16 cellular contexts compared by ENCODE assay signal in genomic region chr2:222884114-222884764, GRCh38. TPM values are rescaled to one million over a fixed set of nuclear protein-coding genes. Genes with fewer than 3 reads are reported as not detected.
DNase-seq lines count a peak whose midpoint lies in the region; ATAC-seq and TF ChIP-seq lines count a peak whose summit lies in the region.
"Had no signal": no experiment of that assay in that cellular context is flagged by ENCODE, and none has a peak within 500 bp of the region (broad histone marks: within the 10 kb centered on the region; RNA-seq: fewer than 3 reads in every experiment).

No MANE protein-coding gene starts in this region.

- H3K27ac ChIP-seq in A673 (ENCODE audit: low read depth, low read length, poor library complexity, severe bottlenecking) (peak overlapping the region; percentile 15), RWPE2 (ENCODE audit: poor library complexity, severe bottlenecking) (peak overlapping the region; percentile 48), osteoblast (ENCODE audit: low read depth, low read length) (peak overlapping the region; percentile 56), SJCRH30 (no peak overlapping the region)
- H3K27ac ChIP-seq: HL-60, vagina had no signal

- no peaks in the 10 kb centered on the region for H3K9me3 ChIP-seq in A673 (ENCODE audit: low read depth, low read length, poor library complexity, severe bottlenecking)
- H3K9me3 ChIP-seq in RWPE2 (ENCODE audit: severe bottlenecking): no peaks in the 10 kb centered on the region
- no peaks in the 10 kb centered on the region for H3K9me3 ChIP-seq in osteoblast (ENCODE audit: low read depth, low read length)
- H3K9me3 ChIP-seq in SJCRH30 (replicated peaks): no peaks in the 10 kb centered on the region
- H3K9me3 ChIP-seq: vagina had no signal

- H4K20me1 ChIP-seq in osteoblast (ENCODE audit: insufficient read depth, low read length): peaks cover 21% of the 10 kb centered on the region

- BruUV-seq in A673 (replicated peaks; lab: Mats Ljungman, UMichigan): no TSS peak

- H3K79me2 ChIP-seq in osteoblast (ENCODE audit: insufficient read depth, low read length): peaks cover 94% of the 10 kb centered on the region

- no peaks in the 10 kb centered on the region for H3K27me3 ChIP-seq in A673 (replicated peaks; ENCODE audit: insufficient read depth, low read depth, low read length, poor library complexity)
- H3K27me3 ChIP-seq in RWPE2 (ENCODE audit: insufficient read depth, poor library complexity, severe bottlenecking): no peaks in the 10 kb centered on the region
- no peaks in the 10 kb centered on the region for H3K27me3 ChIP-seq in osteoblast (ENCODE audit: insufficient read depth, low read length)
- H3K27me3 ChIP-seq in SJCRH30: no peaks in the 10 kb centered on the region
- H3K27me3 ChIP-seq: vagina had no signal

- no peak for TF ChIP-seq CTCF in A673 (conservative IDR thresholded peaks at IDR 0.05; ENCODE audit: low read depth, low read length)
- no peak for TF ChIP-seq CTCF in RWPE2 (IDR thresholded peaks at IDR 0.05; ENCODE audit: poor library complexity, severe bottlenecking)
- no peak for TF ChIP-seq CTCF in osteoblast (IDR thresholded peaks at IDR 0.05; ENCODE audit: extremely low read depth, low read depth, low read length)

- CTCF ChIA-PET in A673 (lab: Charles Lee): no interaction called here

- DNase-seq in A673 (ENCODE audit: low spot score) (no peak), RWPE2 (ENCODE audit: low spot score) (no peak), Right ventricle myocardium superior (no peak), osteoblast (ENCODE audit: insufficient read length, low spot score, missing footprints) (no peak), Ammon's horn (ENCODE audit: low spot score) (no peak), SJCRH30 (no peak)
- no peak for DNase-seq in stimulated activated naive CD8-positive, alpha-beta T cell treated with anti-CD3 and anti-CD28 coated beads, Interleukin-15, Interleukin-2, amounts not matched to agents 100 U/mL and 50 U/mL, for 24 hours
- no peak for DNase-seq in stimulated activated CD4-positive, alpha-beta T cell treated with anti-CD3 and anti-CD28 coated beads, Interleukin-12 subunit alpha, Interleukin-12 subunit beta, amount 100 ng/mL, for 4 hours
- DNase-seq: activated CD4-positive, alpha-beta T cell treated with anti-CD3 and anti-CD28 coated beads, Interleukin-2, amount 50 U/mL, for 48 hours; activated effector memory CD4-positive, alpha-beta T cell treated with Interleukin-2 at 50 U/mL for 16 hours; central memory CD4-positive, alpha-beta T cell; naive thymus-derived CD4-positive, alpha-beta T cell; NCI-H226; T-helper 2 cell had no signal

- no peak overlapping the region for H2AFZ ChIP-seq in osteoblast (ENCODE audit: low read length)

- H3K4me1 ChIP-seq in A673 (ENCODE audit: insufficient read depth, low read length, poor library complexity, severe bottlenecking) (peaks cover 35% of the 10 kb centered on the region), RWPE2 (ENCODE audit: insufficient read depth, poor library complexity, severe bottlenecking) (peaks cover 86% of the 10 kb centered on the region), osteoblast (ENCODE audit: insufficient read depth, low read length) (peaks cover 29% of the 10 kb centered on the region), SJCRH30 (peaks cover 13% of the 10 kb centered on the region)

- POLR2A ChIA-PET in A673 (lab: Charles Lee; ENCODE audit: low non-redundant PET): no interaction called here

- no peak for ATAC-seq in RWPE2 (ENCODE audit: low read depth)
- ATAC-seq in Right ventricle myocardium superior (ENCODE audit: poor library complexity): peak; percentile 64
- ATAC-seq in stimulated activated naive CD8-positive, alpha-beta T cell treated with anti-CD3 and anti-CD28 coated beads, Interleukin-15, Interleukin-2, amounts not matched to agents 100 U/mL and 50 U/mL, for 24 hours: no peak
- ATAC-seq: naive thymus-derived CD4-positive, alpha-beta T cell had no signal

- no peak overlapping the region for H3K4me3 ChIP-seq in A673 (ENCODE audit: low read depth, low read length, poor library complexity, severe bottlenecking)
- no peak overlapping the region for H3K4me3 ChIP-seq in RWPE2 (ENCODE audit: severe bottlenecking)
- H3K4me3 ChIP-seq in osteoblast (ENCODE audit: insufficient read depth, low read length): no peak overlapping the region
- no peak overlapping the region for H3K4me3 ChIP-seq in SJCRH30
- H3K4me3 ChIP-seq: vagina had no signal

- H3K36me3 ChIP-seq in A673 (ENCODE audit: insufficient read depth, low read length, poor library complexity, severe bottlenecking) (no peaks in the 10 kb centered on the region), RWPE2 (ENCODE audit: low read depth) (peaks cover 39% of the 10 kb centered on the region), osteoblast (ENCODE audit: insufficient read depth, low read length) (no peaks in the 10 kb centered on the region), SJCRH30 (peaks cover 10% of the 10 kb centered on the region)
- H3K36me3 ChIP-seq: vagina had no signal

- intact Hi-C loops in A673 (cut with micrococcal nuclease; ENCODE audit: unreplicated experiment) (no loop called here), Right ventricle myocardium superior (cut with DNase I) (no loop called here)

- H3K4me2 ChIP-seq in osteoblast (ENCODE audit: insufficient read depth, low read length): peak overlapping the region; percentile 12

RNA-seq across cellular contexts. Expression of gene ACSL3, which starts 23.4 kb away (rescaled TPM):
- total RNA-seq in A673 (2021) (155 and 163 TPM in 2 replicates), Right ventricle myocardium superior (50.8 TPM), osteoblast (166 and 170 TPM in 2 replicates)
- total RNA-seq in SJCRH30 (2014; rRNA removed; shearing (Covaris generic)): 140 and 168 TPM in 2 replicates
